In genomic region chr7:45573636-45574470, GRCh38 we compare ENCODE assay signal across 7 cellular contexts. TPM values are rescaled to one million over a fixed set of nuclear protein-coding genes. Genes with fewer than 3 reads are reported as not detected.
DNase-seq lines count a peak whose midpoint lies in the region; ATAC-seq, FAIRE-seq and TF ChIP-seq lines count a peak whose summit lies in the region.

ADCY1 (plus strand) TSS chr7:45574368; CDS start chr7:45574544, 176 bp downstream.

- peak within 1 kb of the TSS; percentile 74 for H3K9ac ChIP-seq in mesenchymal stem cell (ENCODE audit: low read length)

- WGBS in mesenchymal stem cell = 16% methylated on average over 31 of the region's 89 CpGs

- H2BK120ac ChIP-seq in mesenchymal stem cell (ENCODE audit: low read depth, low read length) = no peak within 1 kb of the TSS

- no peak within 1 kb of the TSS for H2BK12ac ChIP-seq in mesenchymal stem cell (ENCODE audit: low read length in 2 of 2)

- H4K8ac ChIP-seq in mesenchymal stem cell (ENCODE audit: low read length) = peak within 1 kb of the TSS; percentile 38

- no peak for TF ChIP-seq CTCF in bronchial epithelial cell (IDR thresholded peaks at IDR 0.05; ENCODE audit: insufficient read depth, low read length, severe bottlenecking)

- no peaks in the 10 kb centered on the region for H3K9me3 ChIP-seq in mesenchymal stem cell (ENCODE audit: control insufficient read depth, low read length)

- H4K91ac ChIP-seq in mesenchymal stem cell (ENCODE audit: low read length) = no peak within 1 kb of the TSS

- TF ChIP-seq POLR2A in GM12892 (IDR thresholded peaks at IDR 0.05; ENCODE audit: low read depth, low read length) = peak; percentile 36; the same call in 1 of the 2 replicates

- no peak within 1 kb of the TSS for H2BK15ac ChIP-seq in mesenchymal stem cell (ENCODE audit: low read depth, poor library complexity, severe bottlenecking)

- no peak within 1 kb of the TSS for H2AK5ac ChIP-seq in mesenchymal stem cell (ENCODE audit: low read length, severe bottlenecking)

- H3K27ac ChIP-seq in mesenchymal stem cell (ENCODE audit: low read length, poor library complexity, severe bottlenecking) = no peak within 1 kb of the TSS

- ATAC-seq in HG03520 (IDR thresholded peaks at IDR 0.05; ENCODE audit: unreplicated experiment) (no peak), GM19397 (IDR thresholded peaks at IDR 0.05; ENCODE audit: unreplicated experiment) (no peak)

- H3K4me1 ChIP-seq in mesenchymal stem cell (ENCODE audit: control insufficient read depth, insufficient read depth, low read depth, low read length) = peaks cover 10% of the 10 kb centered on the region

- H3K4me2 ChIP-seq in mesenchymal stem cell (ENCODE audit: low read length, poor library complexity, severe bottlenecking) = peak within 1 kb of the TSS; percentile 97

- no peak within 1 kb of the TSS for H3K23ac ChIP-seq in mesenchymal stem cell (ENCODE audit: low read length in 2 of 2)

- no peak within 1 kb of the TSS for H2BK5ac ChIP-seq in mesenchymal stem cell (ENCODE audit: low read depth, low read length, poor library complexity, severe bottlenecking)

- H3K18ac ChIP-seq in mesenchymal stem cell (ENCODE audit: low read depth in 1 of 2, low read length in 2 of 2) = no peak within 1 kb of the TSS

- H3K27me3 ChIP-seq in bronchial epithelial cell (ENCODE audit: control insufficient read depth, insufficient read depth, low read length) (peaks cover 44% of the 10 kb centered on the region), mesenchymal stem cell (ENCODE audit: control insufficient read depth in 1 of 2, insufficient read depth in 1 of 2, low read length in 2 of 2) (peaks cover 58 to 82% of the 10 kb centered on the region in 2 experiments)

- no peak within 1 kb of the TSS for H2AFZ ChIP-seq in mesenchymal stem cell (ENCODE audit: low read depth, low read length)

- H3K14ac ChIP-seq in mesenchymal stem cell (ENCODE audit: low read length in 2 of 2) = no peak within 1 kb of the TSS

- H3K79me1 ChIP-seq in mesenchymal stem cell (replicated peaks; ENCODE audit: low read length, poor library complexity, severe bottlenecking) = no peaks in the 10 kb centered on the region

- H3K36me3 ChIP-seq in bronchial epithelial cell (ENCODE audit: control insufficient read depth, insufficient read depth, low read length) (no peaks in the 10 kb centered on the region), mesenchymal stem cell (ENCODE audit: control insufficient read depth in 1 of 2, insufficient read depth in 2 of 2, low read depth in 1 of 2, low read length in 2 of 2) (no peaks in the 10 kb centered on the region)

- peak within 1 kb of the TSS; percentile 34 for H3K4me3 ChIP-seq in bronchial epithelial cell (ENCODE audit: low read depth, low read length)
- H3K4me3 ChIP-seq in mesenchymal stem cell (ENCODE audit: insufficient read depth in 1 of 2, low read depth in 1 of 2, low read length in 2 of 2) = peak within 1 kb of the TSS; percentile 48 to 78

- FAIRE-seq in GM12892 (lab: Jason Lieb, UNC) (peak; percentile 77), bronchial epithelial cell (lab: Jason Lieb, UNC) (no peak)

- DNase-seq in GM12892 (ENCODE audit: insufficient read length) (peak; percentile 85), LoVo (ENCODE audit: low spot score) (peak; percentile 21), bronchial epithelial cell (ENCODE audit: low read depth) (no peak), mesenchymal stem cell (no peak), SK-N-DZ (ENCODE audit: low spot score) (no peak)

- H3K4ac ChIP-seq in mesenchymal stem cell (ENCODE audit: low read depth in 1 of 2, low read length in 2 of 2) = no peak within 1 kb of the TSS

RNA-seq across cellular contexts. Expression of gene ADCY1, which starts in this region (rescaled TPM):
- 31.1 TPM for polyA plus RNA-seq in GM12892 (2012; ENCODE audit: missing spikeins)
- total RNA-seq in bronchial epithelial cell = 0.79 and 1.0 TPM in 2 replicates
- 0.19 TPM for polyA plus RNA-seq in mesenchymal stem cell (2013, experiment 1 of 2)
- polyA plus RNA-seq in mesenchymal stem cell (2013, experiment 2 of 2) = 0.12 TPM
- polyA plus RNA-seq in SK-N-DZ (2014; cell fraction: cytosol; rRNA removed) = 5.8 and 6.9 TPM in 2 replicates
- polyA plus RNA-seq in SK-N-DZ (2014; cell fraction: nucleus; rRNA removed) = 4.5 and 6.8 TPM in 2 replicates

Comparison
In these comparisons a context has a peak if more than half of its experiments do, and no peak if none do; other contexts are left out.
1. DNase-seq: peak in GM12892 (single experiment) and LoVo (single experiment); none in bronchial epithelial cell (single experiment), mesenchymal stem cell (single experiment) and SK-N-DZ (single experiment).